In genomic region chr17:57554826-57555635, GRCh38 we compare ENCODE assay signal across 16 cellular contexts.
DNase-seq lines count a peak whose midpoint lies in the region; ATAC-seq, FAIRE-seq and TF ChIP-seq lines count a peak whose summit lies in the region.
"Had no signal": no experiment of that assay in that cellular context is flagged by ENCODE, and none has a peak within 500 bp of the region (broad histone marks: within the 10 kb centered on the region; RNA-seq: fewer than 3 reads in every experiment).

No MANE protein-coding gene starts in this region.

- TF ChIP-seq RAD21 in K562 (CRISPR knock-in tag; conservative IDR thresholded peaks at IDR 0.05 in 1 of 2, IDR thresholded peaks at IDR 0.05 in 1 of 2), result no peak

- no TSS peak for BruUV-seq in K562 (replicated peaks; lab: Mats Ljungman, UMichigan)

- no peak for TF ChIP-seq EP300 in K562 (IDR thresholded peaks at IDR 0.05; ENCODE audit: low read length)

- in situ Hi-C loops in K562 (cut with MboI), result no loop called here

- no peaks in the 10 kb centered on the region for H3K9me1 ChIP-seq in K562 (ENCODE audit: control insufficient read depth, insufficient read depth, low read length)

- peaks cover 52% of the 10 kb centered on the region for H3K4me1 Mint-ChIP-seq in stimulated activated naive CD8-positive, alpha-beta T cell treated with anti-CD3 and anti-CD28 coated beads, Interleukin-15, amount 100 ng/mL, for 72 hours
- H3K4me1 Mint-ChIP-seq in type B pancreatic cell (ENCODE audit: unreplicated experiment), result peaks cover 83% of the 10 kb centered on the region
- H3K4me1 Mint-ChIP-seq in activated CD4-positive, alpha-beta memory T cell treated with anti-CD3 and anti-CD28 coated beads for 36 hours (ENCODE audit: low read depth), result peaks cover 8% of the 10 kb centered on the region

- TF ChIP-seq POLR2A in K562 (conservative IDR thresholded peaks at IDR 0.05), result no peak

- H3K79me2 ChIP-seq in K562 (ENCODE audit: control insufficient read depth, insufficient read depth, low read length), result peaks cover 5% of the 10 kb centered on the region; the same call in 1 of the 3 replicates

- no peaks in the 10 kb centered on the region for H3K27me3 ChIP-seq in K562 (ENCODE audit: control insufficient read depth in 2 of 2, insufficient read depth in 2 of 2, low read length in 2 of 2)
- H3K27me3 ChIP-seq: esophagus muscularis mucosa had no signal

- H3K4me3 Mint-ChIP-seq in stimulated activated naive CD8-positive, alpha-beta T cell treated with anti-CD3 and anti-CD28 coated beads, Interleukin-15, amount 100 ng/mL, for 72 hours, result no peak overlapping the region
- peak overlapping the region; percentile 28 for H3K4me3 Mint-ChIP-seq in type B pancreatic cell
- H3K4me3 Mint-ChIP-seq in activated CD4-positive, alpha-beta memory T cell treated with anti-CD3 and anti-CD28 coated beads for 36 hours, result no peak overlapping the region

- no peak for DNase-seq in stimulated activated naive CD8-positive, alpha-beta T cell treated with anti-CD3 and anti-CD28 coated beads, Interleukin-15, amount 100 ng/mL, for 72 hours
- no peak for DNase-seq in stimulated activated naive CD8-positive, alpha-beta T cell treated with anti-CD3 and anti-CD28 coated beads, Interleukin-15, Interleukin-2, amounts not matched to agents 100 U/mL and 50 U/mL, for 24 hours
- DNase-seq in K562 (ENCODE audit: extremely low read depth in 1 of 4, low spot score in 3 of 4) (no peak), type B pancreatic cell (ENCODE audit: extremely low spot score, unreplicated experiment) (no peak), NCI-H446 treated with DMSO at 0.1 percent for 48 hours (lab: John Stamatoyannopoulos, UW) (no peak)
- no peak for DNase-seq in activated CD4-positive, alpha-beta memory T cell treated with anti-CD3 and anti-CD28 coated beads for 36 hours
- DNase-seq: central memory CD4-positive, alpha-beta T cell; NCI-H1436 treated with DMSO at 0.1 percent for 48 hours; SIG-M5; stimulated activated CD4-positive, alpha-beta T cell treated with anti-CD3 and anti-CD28 coated beads, Interleukin-1b, Interleukin-23, amount 100 ng/mL, for 48 hours had no signal

- H3K4me3 ChIP-seq in K562 (no peak overlapping the region), mesodermal cell (ENCODE audit: extremely low read depth, insufficient read depth, low read length, poor library complexity, severe bottlenecking) (no peak overlapping the region)
- H3K4me3 ChIP-seq: esophagus muscularis mucosa, prostate gland had no signal

- H3K9ac ChIP-seq in K562 (ENCODE audit: insufficient read depth in 1 of 2, low read depth in 2 of 2, low read length in 2 of 2), result peak overlapping the region in 1 of 2 experiments; percentile 59; a peak in 2 of 4 replicates

- CTCF ChIA-PET in K562 (lab: Yijun Ruan, JAX; ENCODE audit: low intra/inter-chr PET ratio), result no interaction called here
- CTCF ChIA-PET in activated CD4-positive, alpha-beta memory T cell treated with anti-CD3 and anti-CD28 coated beads for 36 hours (lab: Charles Lee), result interaction anchor here (1.7 kb wide), 1 partner anchor 228 kb away, joined by 4 read pairs; no protein-coding TSS in a partner anchor

- H2AFZ ChIP-seq in K562 (ENCODE audit: low read depth, low read length), result no peak overlapping the region

- peaks cover 2% of the 10 kb centered on the region; the same call in 1 of the 3 replicates for H3K36me3 ChIP-seq in K562 (ENCODE audit: control insufficient read depth, insufficient read depth, low read length)
- peaks cover 25% of the 10 kb centered on the region for H3K36me3 ChIP-seq in mesodermal cell (ENCODE audit: control insufficient read depth, insufficient read depth, low read length)
- H3K36me3 ChIP-seq: esophagus muscularis mucosa, prostate gland had no signal

- intact Hi-C loops in K562 (cut with micrococcal nuclease), result loop anchor here (5.0 kb wide), 1 partner anchor 117 kb away; no protein-coding TSS in a partner anchor
- intact Hi-C loops in activated CD4-positive, alpha-beta memory T cell treated with anti-CD3 and anti-CD28 coated beads for 36 hours (cut with micrococcal nuclease), result no loop called here

- no peak for TF ChIP-seq CTCF in K562 (IDR thresholded peaks at IDR 0.05 in 2 of 3, conservative IDR thresholded peaks at IDR 0.05 in 1 of 3; ENCODE audit: insufficient read depth in 2 of 3, low read depth in 1 of 3, low read length in 3 of 3)
- no peak for TF ChIP-seq CTCF in type B pancreatic cell (conservative IDR thresholded peaks at IDR 0.05)

- peak overlapping the region; percentile 71 for H3K4me2 ChIP-seq in K562 (ENCODE audit: insufficient read depth, low read length)

- H3K36me3 Mint-ChIP-seq in type B pancreatic cell, result peaks cover 6% of the 10 kb centered on the region
- peaks cover 3% of the 10 kb centered on the region for H3K36me3 Mint-ChIP-seq in activated CD4-positive, alpha-beta memory T cell treated with anti-CD3 and anti-CD28 coated beads for 36 hours
- H3K36me3 Mint-ChIP-seq: activated naive CD4-positive, alpha-beta T cell treated with anti-CD3 and anti-CD28 coated beads, Interleukin-2, amount 50 U/mL, for 72 hours had no signal

- POLR2A ChIA-PET in K562 (lab: Yijun Ruan, JAX), result interaction anchor here (0.6 to 2.2 kb wide), 3 partner anchors 14 to 302 kb away, joined by 3 to 4 read pairs (median 4); no protein-coding TSS in a partner anchor
- POLR2A ChIA-PET in activated CD4-positive, alpha-beta memory T cell treated with anti-CD3 and anti-CD28 coated beads for 36 hours (lab: Charles Lee), result no interaction called here

- FAIRE-seq in K562 (lab: Jason Lieb, UNC), result no peak
- FAIRE-seq: TTC549 had no signal

- H4K20me1 ChIP-seq in K562 (replicated peaks; ENCODE audit: control insufficient read depth, insufficient read depth, low read length), result peaks cover 12% of the 10 kb centered on the region

- no peaks in the 10 kb centered on the region for H3K9me3 Mint-ChIP-seq in stimulated activated naive CD8-positive, alpha-beta T cell treated with anti-CD3 and anti-CD28 coated beads, Interleukin-15, amount 100 ng/mL, for 72 hours
- no peaks in the 10 kb centered on the region for H3K9me3 Mint-ChIP-seq in type B pancreatic cell
- no peaks in the 10 kb centered on the region for H3K9me3 Mint-ChIP-seq in activated CD4-positive, alpha-beta memory T cell treated with anti-CD3 and anti-CD28 coated beads for 36 hours
- H3K9me3 Mint-ChIP-seq: activated naive CD4-positive, alpha-beta T cell treated with anti-CD3 and anti-CD28 coated beads, Interleukin-2, amount 50 U/mL, for 72 hours had no signal

- no peak for ATAC-seq in stimulated activated naive CD8-positive, alpha-beta T cell treated with anti-CD3 and anti-CD28 coated beads, Interleukin-15, amount 100 ng/mL, for 72 hours
- ATAC-seq in stimulated activated naive CD8-positive, alpha-beta T cell treated with anti-CD3 and anti-CD28 coated beads, Interleukin-15, Interleukin-2, amounts not matched to agents 100 U/mL and 50 U/mL, for 24 hours, result no peak
- ATAC-seq in K562 (no peak), GM19452 (IDR thresholded peaks at IDR 0.05; ENCODE audit: unreplicated experiment) (no peak)
- ATAC-seq: activated naive CD4-positive, alpha-beta T cell treated with anti-CD3 and anti-CD28 coated beads, Interleukin-2, amount 50 U/mL, for 72 hours had no signal

- H3K27ac ChIP-seq in K562 (ENCODE audit: extremely low read depth, low read depth, low read length) (peak overlapping the region; percentile 4; the same call in 1 of the 3 replicates), mesodermal cell (ENCODE audit: low read depth, low read length, severe bottlenecking) (peak overlapping the region; percentile 92)
- H3K27ac ChIP-seq: esophagus muscularis mucosa, prostate gland had no signal

- no peaks in the 10 kb centered on the region for H3K27me3 Mint-ChIP-seq in stimulated activated naive CD8-positive, alpha-beta T cell treated with anti-CD3 and anti-CD28 coated beads, Interleukin-15, amount 100 ng/mL, for 72 hours
- peaks cover 3% of the 10 kb centered on the region for H3K27me3 Mint-ChIP-seq in type B pancreatic cell
- H3K27me3 Mint-ChIP-seq in activated CD4-positive, alpha-beta memory T cell treated with anti-CD3 and anti-CD28 coated beads for 36 hours, result no peaks in the 10 kb centered on the region

- peak overlapping the region; percentile 33 to 49 for H3K27ac Mint-ChIP-seq in stimulated activated naive CD8-positive, alpha-beta T cell treated with anti-CD3 and anti-CD28 coated beads, Interleukin-15, amount 100 ng/mL, for 72 hours
- H3K27ac Mint-ChIP-seq in type B pancreatic cell, result peak overlapping the region; percentile 51
- H3K27ac Mint-ChIP-seq in activated CD4-positive, alpha-beta memory T cell treated with anti-CD3 and anti-CD28 coated beads for 36 hours, result no peak overlapping the region

- WGBS in K562 (ENCODE audit: insufficient coverage, low coverage, missing lambda C conversion rate), result 76% methylated on average over 15 of the region's 16 CpGs
- WGBS in mesodermal cell (ENCODE audit: insufficient coverage in 2 of 2), 2 experiments, result 86 to 90% methylated on average over 12 to 15 of the region's 16 CpGs

- H3K4me1 ChIP-seq in K562 (replicated peaks in 1 of 2; ENCODE audit: control insufficient read depth in 2 of 2, insufficient read depth in 2 of 2, low read length in 2 of 2) (peaks cover 29% of the 10 kb centered on the region in 2 experiments; a peak in 4 of 5 replicates), mesodermal cell (ENCODE audit: control insufficient read depth, insufficient read depth, low read length, poor library complexity, severe bottlenecking) (peaks cover 69% of the 10 kb centered on the region)

- no peaks in the 10 kb centered on the region for H3K9me3 ChIP-seq in K562 (replicated peaks; ENCODE audit: control insufficient read depth, insufficient read depth, low read depth, low read length)
- H3K9me3 ChIP-seq in mesodermal cell (ENCODE audit: control insufficient read depth, low read length), result no peaks in the 10 kb centered on the region
- H3K9me3 ChIP-seq: esophagus muscularis mucosa, prostate gland had no signal

TF ChIP-seq in K562, 482 proteins besides CTCF, POLR2A, EP300 and RAD21 (continues in another document):
- no peak for TF ChIP-seq ZNF511 (CRISPR knock-in tag; IDR thresholded peaks at IDR 0.05)
- no peak for TF ChIP-seq PML (IDR thresholded peaks at IDR 0.05; ENCODE audit: low read length)
- no peak for TF ChIP-seq HDAC2 (IDR thresholded peaks at IDR 0.05)
- TF ChIP-seq HNRNPUL1 (IDR thresholded peaks at IDR 0.05; ENCODE audit: low read length), result no peak
